20 cellular contexts compared by ENCODE assay signal in genomic region chr3:98776114-98776513, GRCh38. TPM values are rescaled to one million over a fixed set of nuclear protein-coding genes. Genes with fewer than 3 reads are reported as not detected.
A peak's percentile ranks its signal among the peaks of the same experiment; 100 is the strongest.
DNase-seq lines count a peak whose midpoint lies in the region; ATAC-seq and TF ChIP-seq lines count a peak whose summit lies in the region.
"Had no signal": no experiment of that assay in that cellular context is flagged by ENCODE, and none has a peak within 500 bp of the region (broad histone marks: within the 10 kb centered on the region; RNA-seq: fewer than 3 reads in every experiment).

No MANE protein-coding gene starts in this region.

- peak overlapping the region; percentile 64 for H3K27ac Mint-ChIP-seq in dendritic cell treated with granulocyte-macrophage colony-stimulating factor and Interleukin-4, amounts not matched to agents 40 ng/mL and 50 ng/mL, for 4 days
- H3K27ac Mint-ChIP-seq: B cell; CD4-positive, alpha-beta T cell; GM23338; IgD-negative memory B cell had no signal

- H3K9me3 Mint-ChIP-seq in dendritic cell treated with granulocyte-macrophage colony-stimulating factor and Interleukin-4, amounts not matched to agents 40 ng/mL and 50 ng/mL, for 4 days: no peaks in the 10 kb centered on the region
- H3K9me3 Mint-ChIP-seq: CD4-positive, alpha-beta T cell; GM23338; IgD-negative memory B cell had no signal

- intact Hi-C loops in left ventricle myocardium inferior (cut with micrococcal nuclease) (no loop called here), aorta (cut with DNase I) (no loop called here), testis (cut with DNase I; ENCODE audit: low total_unique reads) (no loop called here)
- intact Hi-C loops in dendritic cell treated with granulocyte-macrophage colony-stimulating factor and Interleukin-4, amounts not matched to agents 40 ng/mL and 50 ng/mL, for 4 days (cut with micrococcal nuclease): loop anchor here (5.0 kb wide), 1 partner anchor 44 kb away; no protein-coding TSS in a partner anchor

- H3K27me3 Mint-ChIP-seq in dendritic cell treated with granulocyte-macrophage colony-stimulating factor and Interleukin-4, amounts not matched to agents 40 ng/mL and 50 ng/mL, for 4 days: no peaks in the 10 kb centered on the region

- H3K27ac ChIP-seq in left ventricle myocardium inferior (replicated peaks) (peak overlapping the region; percentile 10), right atrium auricular region (no peak overlapping the region), aorta (ENCODE audit: low read depth in 1 of 2, low read length in 2 of 2) (peak overlapping the region; percentile 14 to 44), testis (no peak overlapping the region)

- H3K4me3 Mint-ChIP-seq in dendritic cell treated with granulocyte-macrophage colony-stimulating factor and Interleukin-4, amounts not matched to agents 40 ng/mL and 50 ng/mL, for 4 days: no peak overlapping the region
- H3K4me3 Mint-ChIP-seq: B cell; CD4-positive, alpha-beta T cell; GM23338; IgD-negative memory B cell had no signal

- H3K36me3 ChIP-seq in left ventricle myocardium inferior (peaks cover 19% of the 10 kb centered on the region), right atrium auricular region (no peaks in the 10 kb centered on the region), aorta (ENCODE audit: control insufficient read depth in 1 of 2, insufficient read depth in 2 of 2, low read length in 1 of 2) (no peaks in the 10 kb centered on the region), testis (ENCODE audit: low read depth, missing control alignments) (no peaks in the 10 kb centered on the region)

- no peak for TF ChIP-seq POLR2A in testis (IDR thresholded peaks at IDR 0.05)

- no peak for TF ChIP-seq CTCF in left ventricle myocardium inferior (IDR thresholded peaks at IDR 0.05; ENCODE audit: borderline replicate concordance)
- no peak for TF ChIP-seq CTCF in right atrium auricular region (IDR thresholded peaks at IDR 0.05)
- no peak for TF ChIP-seq CTCF in testis (IDR thresholded peaks at IDR 0.05)

- H3K27me3 ChIP-seq in left ventricle myocardium inferior (ENCODE audit: low read depth) (no peaks in the 10 kb centered on the region), right atrium auricular region (no peaks in the 10 kb centered on the region), aorta (ENCODE audit: control insufficient read depth in 1 of 2, insufficient read depth in 2 of 2, low read length in 1 of 2) (no peaks in the 10 kb centered on the region), testis (no peaks in the 10 kb centered on the region)

- ATAC-seq in aorta (ENCODE audit: low FRiP score) (no peak), esophagus mucosa (no peak)
- ATAC-seq: GM23338, PC-3 had no signal

- H3K4me3 ChIP-seq in left ventricle myocardium inferior (no peak overlapping the region), right atrium auricular region (no peak overlapping the region), aorta (ENCODE audit: low read length in 2 of 2) (no peak overlapping the region), testis (no peak overlapping the region)
- H3K4me3 ChIP-seq: GM23338 had no signal

- peaks cover 53% of the 10 kb centered on the region for H3K4me1 Mint-ChIP-seq in dendritic cell treated with granulocyte-macrophage colony-stimulating factor and Interleukin-4, amounts not matched to agents 40 ng/mL and 50 ng/mL, for 4 days (ENCODE audit: low read depth)
- H3K4me1 Mint-ChIP-seq: B cell, GM23338, IgD-negative memory B cell had no signal

- no peak for DNase-seq in left ventricle myocardium inferior
- no peak for DNase-seq in right atrium auricular region (ENCODE audit: low spot score)
- DNase-seq in MV-4-11 (lab: John Stamatoyannopoulos, UW): peak; percentile 39
- DNase-seq in aorta: no peak
- DNase-seq in COLO829 (ENCODE audit: low spot score): no peak
- no peak for DNase-seq in testis
- DNase-seq: Calu3; CD4-positive, alpha-beta T cell; GF-D8; Karpas-422; NCI-H1694 treated with DMSO at 0.1 percent for 48 hours; NCI-H510A; NCI-H774; PC-3; SHP77 treated with DMSO at 0.1 percent for 48 hours had no signal

- H3K9me3 ChIP-seq in left ventricle myocardium inferior (replicated peaks) (no peaks in the 10 kb centered on the region), right atrium auricular region (no peaks in the 10 kb centered on the region), aorta (ENCODE audit: control insufficient read depth, low read length) (no peaks in the 10 kb centered on the region), testis (no peaks in the 10 kb centered on the region)

- WGBS in aorta, 2 donors: 43 to 45% methylated on average over 1 of the region's 1 CpG
- 80 to 86% methylated on average over 1 of the region's 1 CpG for WGBS in testis, 2 donors

- peaks cover 31% of the 10 kb centered on the region for H3K36me3 Mint-ChIP-seq in dendritic cell treated with granulocyte-macrophage colony-stimulating factor and Interleukin-4, amounts not matched to agents 40 ng/mL and 50 ng/mL, for 4 days (ENCODE audit: low read depth)
- H3K36me3 Mint-ChIP-seq: IgD-negative memory B cell had no signal

- peaks cover 60% of the 10 kb centered on the region for H3K4me1 ChIP-seq in left ventricle myocardium inferior
- H3K4me1 ChIP-seq in right atrium auricular region: peaks cover 0 to 42% of the 10 kb centered on the region in 2 donors
- H3K4me1 ChIP-seq in aorta (ENCODE audit: control insufficient read depth in 1 of 2, insufficient read depth in 2 of 2, low read length in 2 of 2): peaks cover 11 to 17% of the 10 kb centered on the region in 2 donors
- H3K4me1 ChIP-seq in testis: no peaks in the 10 kb centered on the region

RNA-seq across cellular contexts. Expression of gene ST3GAL6, which starts 13.0 kb away (rescaled TPM):
- 52.5 TPM for total RNA-seq in left ventricle myocardium inferior
- 10 to 100 TPM; 25.9 to 27.2 TPM for total RNA-seq in right atrium auricular region
- total RNA-seq in aorta: 10 to 100 TPM; 12.2 to 21.1 TPM
- 10 to 100 TPM in 1 of 2 donors, 1 to 10 TPM in 1; 7.5 to 27.9 TPM for polyA plus RNA-seq in aorta
- total RNA-seq in testis: 10 to 100 TPM in 1 of 2 donors, 1 to 10 TPM in 1; 3.7 to 23.4 TPM
- polyA plus RNA-seq in testis (ENCODE audit: insufficient read depth, low read depth, low replicate concordance): 2.1 TPM
- total RNA-seq in esophagus mucosa: 1.1 TPM
- total RNA-seq: B cell had no signal
- polyA plus RNA-seq: IgD-negative memory B cell had no signal

Comparison
In these comparisons a context has a peak if more than half of its experiments do, and no peak if none do; other contexts are left out.
1. H3K27ac ChIP-seq: peak in left ventricle myocardium inferior (single experiment) and aorta (2 of 2); none in right atrium auricular region (0 of 2) and testis (0 of 2).